ENCODE assay signal across 24 cellular contexts in genomic region chr10:24259365-24260125, GRCh38. TPM values are rescaled to one million over a fixed set of nuclear protein-coding genes. Genes with fewer than 3 reads are reported as not detected.
DNase-seq lines count a peak whose midpoint lies in the region; ATAC-seq, FAIRE-seq and TF ChIP-seq lines count a peak whose summit lies in the region.
"Had no signal": no experiment of that assay in that cellular context is flagged by ENCODE, and none has a peak within 500 bp of the region (broad histone marks: within the 10 kb centered on the region; RNA-seq: fewer than 3 reads in every experiment).

No MANE protein-coding gene starts in this region.

- no peaks in the 10 kb centered on the region for H3K9me3 Mint-ChIP-seq in nephron
- H3K9me3 Mint-ChIP-seq: stimulated activated naive CD8-positive, alpha-beta T cell treated with anti-CD3 and anti-CD28 coated beads, Interleukin-15, Interleukin-2, amounts not matched to agents 100 ng/mL and 50 ng/mL, for 24 hours had no signal

- TF ChIP-seq RAD21 in HepG2 (CRISPR knock-in tag; IDR thresholded peaks at IDR 0.05) = no peak

- H3K27me3 ChIP-seq in HepG2 (ENCODE audit: control insufficient read depth in 1 of 2, insufficient read depth in 2 of 2, low read length in 2 of 2) = no peaks in the 10 kb centered on the region; a peak in 1 of 5 replicates
- H3K27me3 ChIP-seq in right lobe of liver = no peaks in the 10 kb centered on the region
- H3K27me3 ChIP-seq in A673 (replicated peaks; ENCODE audit: insufficient read depth, low read depth, low read length, poor library complexity) = no peaks in the 10 kb centered on the region
- no peaks in the 10 kb centered on the region for H3K27me3 ChIP-seq in pancreas
- H3K27me3 ChIP-seq: adrenal gland; BLaER1 treated with 17β-estradiol and CSF1 and Interleukin-3, amounts not matched to agents 10 nM and 100 nM; heart left ventricle had no signal

- no peaks in the 10 kb centered on the region for H4K20me1 ChIP-seq in HepG2 (ENCODE audit: insufficient read depth, low read length)
- H4K20me1 ChIP-seq: BLaER1 treated with 17β-estradiol and CSF1 and Interleukin-3, amounts not matched to agents 10 nM and 100 nM had no signal

- H3K9ac ChIP-seq in HepG2 (ENCODE audit: insufficient read depth, low read depth, low read length) = no peak overlapping the region
- H3K9ac ChIP-seq: BLaER1 treated with 17β-estradiol and CSF1 and Interleukin-3, amounts not matched to agents 10 nM and 100 nM; KMS-11 had no signal

- H3K27ac ChIP-seq in HepG2 (ENCODE audit: extremely low read length, insufficient read depth, low read length) (no peak overlapping the region), right lobe of liver (no peak overlapping the region), A673 (ENCODE audit: low read depth, low read length, poor library complexity, severe bottlenecking) (no peak overlapping the region), pancreas (no peak overlapping the region)
- H3K27ac ChIP-seq: A549; BLaER1 treated with 17β-estradiol and CSF1 and Interleukin-3, amounts not matched to agents 10 nM and 100 nM; heart left ventricle; KMS-11 had no signal

- H2AFZ ChIP-seq in HepG2 (ENCODE audit: low read length) = no peak overlapping the region

- H3K27me3 Mint-ChIP-seq in nephron (ENCODE audit: low read depth) = no peaks in the 10 kb centered on the region
- H3K27me3 Mint-ChIP-seq: stimulated activated naive CD8-positive, alpha-beta T cell treated with anti-CD3 and anti-CD28 coated beads, Interleukin-15, Interleukin-2, amounts not matched to agents 100 ng/mL and 50 ng/mL, for 24 hours had no signal

- H3K36me3 ChIP-seq in HepG2 (replicated peaks in 1 of 2; ENCODE audit: control insufficient read depth in 1 of 2, insufficient read depth in 2 of 2, low read length in 2 of 2) (peaks cover 5 to 6% of the 10 kb centered on the region in 2 experiments; a peak in 1 of 5 replicates), right lobe of liver (no peaks in the 10 kb centered on the region), A673 (ENCODE audit: insufficient read depth, low read length, poor library complexity, severe bottlenecking) (no peaks in the 10 kb centered on the region), pancreas (no peaks in the 10 kb centered on the region)
- H3K36me3 ChIP-seq: adrenal gland; BLaER1 treated with 17β-estradiol and CSF1 and Interleukin-3, amounts not matched to agents 10 nM and 100 nM; heart left ventricle had no signal

- FAIRE-seq in HepG2 (lab: Jason Lieb, UNC) = no peak
- no peak for FAIRE-seq in pancreas (lab: Jason Lieb, UNC)
- FAIRE-seq: A549, GM12891 had no signal

- BruUV-seq in HepG2 (replicated peaks; lab: Mats Ljungman, UMichigan) (no TSS peak), A673 (replicated peaks; lab: Mats Ljungman, UMichigan) (no TSS peak)

- 78% methylated on average over 6 of the region's 7 CpGs for WGBS in HepG2 (ENCODE audit: low lambda C conversion rate)
- WGBS in right lobe of liver (ENCODE audit: insufficient coverage, low coverage, low lambda C conversion rate, missing lambda C conversion rate) = 51% methylated on average over 3 of the region's 7 CpGs
- WGBS in pancreas, 2 donors = 89 to 91% methylated on average over 7 of the region's 7 CpGs

- H3K9me3 ChIP-seq in HepG2 (ENCODE audit: low read length) = no peaks in the 10 kb centered on the region
- H3K9me3 ChIP-seq in right lobe of liver = no peaks in the 10 kb centered on the region
- H3K9me3 ChIP-seq in A673 (ENCODE audit: low read depth, low read length, poor library complexity, severe bottlenecking) = no peaks in the 10 kb centered on the region
- H3K9me3 ChIP-seq in pancreas = no peaks in the 10 kb centered on the region
- H3K9me3 ChIP-seq: A549; adrenal gland; BLaER1 treated with 17β-estradiol and CSF1 and Interleukin-3, amounts not matched to agents 10 nM and 100 nM; heart left ventricle had no signal

- in situ Hi-C loops in HepG2 (cut with HindIII; ENCODE audit: extremely low pct_ligation_motif_present, low pct_unique_long_range_greater_than_20kb) = no loop called here

- no peaks in the 10 kb centered on the region for H3K4me1 ChIP-seq in HepG2 (ENCODE audit: insufficient read depth, low read length)
- H3K4me1 ChIP-seq in right lobe of liver = no peaks in the 10 kb centered on the region
- peaks cover 12% of the 10 kb centered on the region for H3K4me1 ChIP-seq in A673 (ENCODE audit: insufficient read depth, low read length, poor library complexity, severe bottlenecking)
- H3K4me1 ChIP-seq in pancreas = no peaks in the 10 kb centered on the region
- H3K4me1 ChIP-seq: A549 had no signal

- H3K27ac Mint-ChIP-seq in nephron = peak overlapping the region in 2 of 3 experiments; percentile 45 to 62
- H3K27ac Mint-ChIP-seq: stimulated activated naive CD8-positive, alpha-beta T cell treated with anti-CD3 and anti-CD28 coated beads, Interleukin-15, Interleukin-2, amounts not matched to agents 100 ng/mL and 50 ng/mL, for 24 hours had no signal

- DNase-seq in HepG2 (ENCODE audit: low spot score) (no peak), right lobe of liver (no peak), cerebellar cortex (ENCODE audit: low spot score) (peak; percentile 52), foreskin fibroblast (no peak), A673 (ENCODE audit: low spot score) (no peak), pancreas (no peak)
- no peak for DNase-seq in stimulated activated CD4-positive, alpha-beta T cell treated with anti-CD3 and anti-CD28 coated beads, Interleukin-2, amount 100 ng/mL, for 24 hours
- DNase-seq: activated CD4-positive, alpha-beta T cell treated with anti-CD3 and anti-CD28 coated beads for 48 hours; adrenal gland; central memory CD4-positive, alpha-beta T cell; effector CD4-positive, alpha-beta T cell; GDM1; heart left ventricle; NCI-H1048; NCI-H2081 treated with DMSO at 0.1 percent for 48 hours; NCI-H526; Right ventricle myocardium superior had no signal

- peaks cover 60% of the 10 kb centered on the region for H3K4me1 Mint-ChIP-seq in nephron

- no peaks in the 10 kb centered on the region for H3K79me2 ChIP-seq in HepG2 (ENCODE audit: insufficient read depth, low read length)

- CTCF ChIA-PET in HepG2 (lab: Yijun Ruan, JAX; ENCODE audit: low intra/inter-chr PET ratio, low total read pairs) = no interaction called here
- CTCF ChIA-PET in A673 (lab: Charles Lee) = no interaction called here

- POLR2A ChIA-PET in HepG2 (lab: Yijun Ruan, JAX) (no interaction called here), A673 (lab: Charles Lee; ENCODE audit: low non-redundant PET) (no interaction called here)

- H3K4me3 Mint-ChIP-seq in nephron = no peak overlapping the region
- H3K4me3 Mint-ChIP-seq: stimulated activated naive CD8-positive, alpha-beta T cell treated with anti-CD3 and anti-CD28 coated beads, Interleukin-15, Interleukin-2, amounts not matched to agents 100 ng/mL and 50 ng/mL, for 24 hours had no signal

- peaks cover 37% of the 10 kb centered on the region for H3K36me3 Mint-ChIP-seq in nephron (ENCODE audit: low read depth)

- no peak for TF ChIP-seq POLR2A in HepG2 (IDR thresholded peaks at IDR 0.05; ENCODE audit: insufficient read depth in 1 of 2, low read depth in 2 of 2, low read length in 2 of 2)
- no peak for TF ChIP-seq POLR2A in right lobe of liver (IDR thresholded peaks at IDR 0.05)

- TF ChIP-seq CTCF in HepG2 (CRISPR knock-in tag; IDR thresholded peaks at IDR 0.05) (no peak), right lobe of liver (IDR thresholded peaks at IDR 0.05) (no peak), nephron (IDR thresholded peaks at IDR 0.05; ENCODE audit: unreplicated experiment in 3 of 3) (no peak), foreskin fibroblast (IDR thresholded peaks at IDR 0.05; ENCODE audit: low read depth, low read length) (no peak), A673 (conservative IDR thresholded peaks at IDR 0.05; ENCODE audit: low read depth, low read length) (no peak), pancreas (IDR thresholded peaks at IDR 0.05) (no peak)

- TF ChIP-seq EP300 in HepG2 (IDR thresholded peaks at IDR 0.05; ENCODE audit: low read depth in 2 of 2, low read length in 2 of 2) (no peak), HepG2 (CRISPR knock-in tag; IDR thresholded peaks at IDR 0.05; ENCODE audit: borderline replicate concordance) (no peak)

- H3K4me3 ChIP-seq in HepG2 (replicated peaks in 1 of 3; ENCODE audit: insufficient read depth in 1 of 3, low read depth in 2 of 3, low read length in 3 of 3) (no peak overlapping the region), right lobe of liver (no peak overlapping the region), foreskin fibroblast (ENCODE audit: low read depth in 1 of 2, low read length in 2 of 2) (no peak overlapping the region), A673 (ENCODE audit: low read depth, low read length, poor library complexity, severe bottlenecking) (no peak overlapping the region), pancreas (no peak overlapping the region)
- H3K4me3 ChIP-seq: A549; adrenal gland; BLaER1 treated with 17β-estradiol and CSF1 and Interleukin-3, amounts not matched to agents 10 nM and 100 nM; heart left ventricle had no signal

- intact Hi-C loops in HepG2 (cut with micrococcal nuclease; ENCODE audit: unreplicated experiment) (no loop called here), right lobe of liver (cut with DNase I) (no loop called here), A673 (cut with micrococcal nuclease; ENCODE audit: unreplicated experiment) (no loop called here), pancreas (cut with DNase I) (no loop called here)

- no peak overlapping the region for H3K4me2 ChIP-seq in HepG2 (ENCODE audit: low read depth, low read length)
- H3K4me2 ChIP-seq: A549; BLaER1 treated with 17β-estradiol and CSF1 and Interleukin-3, amounts not matched to agents 10 nM and 100 nM; KMS-11 had no signal

- ATAC-seq in HepG2 (peak; percentile 45; the same call in 1 of the 3 replicates), right lobe of liver (no peak), pancreas (no peak)
- ATAC-seq: A549, heart left ventricle had no signal

RNA-seq across cellular contexts. Expression of gene KIAA1217, which starts 50.6 kb away (rescaled TPM):
- 9.8 and 10.9 TPM in 2 replicates for total RNA-seq in HepG2 (2016; rRNA removed; fragmentation: Illumina TruSeq; extraction: Trizol)
- 1.8 and 2.3 TPM in 2 replicates for total RNA-seq in HepG2 (2016; cell fraction: cytosol; rRNA removed; fragmentation: Illumina TruSeq; extraction: Trizol; ENCODE audit: low read depth)
- total RNA-seq in HepG2 (2016; cell fraction: insoluble cytoplasmic fraction; rRNA removed; fragmentation: Illumina TruSeq; extraction: Trizol) = 9.5 and 10.5 TPM in 2 replicates
- 4.8 and 5.4 TPM in 2 replicates for total RNA-seq in HepG2 (2016; cell fraction: membrane; rRNA removed; fragmentation: Illumina TruSeq; extraction: Trizol)
- 34.3 and 43.9 TPM in 2 replicates for total RNA-seq in HepG2 (2016; cell fraction: nucleus; rRNA removed; fragmentation: Illumina TruSeq; extraction: Trizol)
- 4.6 and 5.3 TPM in 2 replicates for polyA plus RNA-seq in HepG2 (2011; rRNA removed)
- polyA plus RNA-seq in HepG2 (2011; cell fraction: cytosol; rRNA removed) = 1.2 and 1.7 TPM in 2 replicates
- 17.6 and 20.1 TPM in 2 replicates for polyA plus RNA-seq in HepG2 (2011; cell fraction: nucleus; rRNA removed)
- 7.9 and 11.0 TPM in 2 replicates for polyA plus RNA-seq in HepG2 (2012)
- polyA plus RNA-seq in HepG2 (2016; cell fraction: cytosol; fragmentation: Illumina TruSeq; extraction: Trizol; ENCODE audit: low read depth) = 0.28 and 0.31 TPM in 2 replicates
- polyA plus RNA-seq in HepG2 (2016; cell fraction: insoluble cytoplasmic fraction; fragmentation: Illumina TruSeq; extraction: Trizol; ENCODE audit: low read depth) = 6.1 and 8.9 TPM in 2 replicates
- polyA plus RNA-seq in HepG2 (2016; cell fraction: membrane; fragmentation: Illumina TruSeq; extraction: Trizol; ENCODE audit: low read depth) = 0.71 and 0.95 TPM in 2 replicates
- polyA plus RNA-seq in HepG2 (2016; cell fraction: nucleus; fragmentation: Illumina TruSeq; extraction: Trizol; ENCODE audit: insufficient read depth, low read depth) = 22.8 and 22.9 TPM in 2 replicates
- 1.9 and 8.7 TPM in 2 replicates for polyA minus RNA-seq in HepG2 (2011; rRNA and poly(A)+ RNA removed; ENCODE audit: low replicate concordance)
- 5.4 and 5.5 TPM in 2 replicates for polyA minus RNA-seq in HepG2 (2011; cell fraction: cytosol; rRNA and poly(A)+ RNA removed)
- 37.7 and 40.9 TPM in 2 replicates for polyA minus RNA-seq in HepG2 (2011; cell fraction: nucleus; rRNA and poly(A)+ RNA removed)
- 10 to 100 TPM; 10.4 to 25.5 (median 14.9) TPM for total RNA-seq in right lobe of liver
- 76.2 and 94.1 TPM in 2 replicates for total RNA-seq in A673 (2021)
- total RNA-seq in pancreas = 10 to 100 TPM; 15.0 to 36.7 (median 24.3) TPM
- polyA plus RNA-seq in pancreas = 10 to 100 TPM; 11.9 to 13.5 TPM
- total RNA-seq: OCI-LY7 had no signal
